In genomic region chr1:99334991-99335390, GRCh38 we compare ENCODE assay signal across 27 cellular contexts.
"Had no signal": no experiment of that assay in that cellular context is flagged by ENCODE, and none has a peak within 500 bp of the region (broad histone marks: within the 10 kb centered on the region; RNA-seq: fewer than 3 reads in every experiment).

No MANE protein-coding gene starts in this region.

- H3K36me3 Mint-ChIP-seq: immature natural killer cell; mesothelial cell of epicardium; naive thymus-derived CD4-positive, alpha-beta T cell; natural killer cell treated with Interleukin-12 subunit alpha and Interleukin-12 subunit beta and Interleukin-15 and Interleukin-18, amount 100 ng/mL, for 72 hours; stimulated activated effector memory CD8-positive, alpha-beta T cell treated with anti-CD3 and anti-CD28 coated beads, Interleukin-12 subunit alpha, Interleukin-12 subunit beta, amount 100 ng/mL, for 72 hours had no signal

- H3K27me3 ChIP-seq: pancreas, suprapubic skin, tibial nerve, upper lobe of left lung, vagina had no signal

- H3K9me3 Mint-ChIP-seq: mesothelial cell of epicardium; natural killer cell treated with Interleukin-12 subunit alpha and Interleukin-12 subunit beta and Interleukin-15 and Interleukin-18, amount 100 ng/mL, for 72 hours; neural crest cell; stimulated activated effector memory CD8-positive, alpha-beta T cell treated with anti-CD3 and anti-CD28 coated beads, Interleukin-12 subunit alpha, Interleukin-12 subunit beta, amount 100 ng/mL, for 72 hours; stimulated activated naive CD8-positive, alpha-beta T cell treated with anti-CD3 and anti-CD28 coated beads, Interleukin-15, Interleukin-2, amounts not matched to agents 100 ng/mL and 50 ng/mL, for 24 hours had no signal

- ATAC-seq: naive thymus-derived CD4-positive, alpha-beta T cell; natural killer cell treated with Interleukin-12 subunit alpha and Interleukin-12 subunit beta and Interleukin-15 and Interleukin-18, amount 100 ng/mL, for 72 hours; pancreas; right cardiac atrium; sciatic nerve; stimulated activated effector memory CD8-positive, alpha-beta T cell treated with anti-CD3 and anti-CD28 coated beads, Interleukin-12 subunit alpha, Interleukin-12 subunit beta, amount 100 ng/mL, for 72 hours had no signal

- H3K27me3 Mint-ChIP-seq: naive thymus-derived CD4-positive, alpha-beta T cell; natural killer cell treated with Interleukin-12 subunit alpha and Interleukin-12 subunit beta and Interleukin-15 and Interleukin-18, amount 100 ng/mL, for 72 hours; stimulated activated naive CD8-positive, alpha-beta T cell treated with anti-CD3 and anti-CD28 coated beads, Interleukin-15, Interleukin-2, amounts not matched to agents 100 ng/mL and 50 ng/mL, for 24 hours had no signal

- H3K4me3 Mint-ChIP-seq: immature natural killer cell; mesothelial cell of epicardium; naive thymus-derived CD4-positive, alpha-beta T cell; natural killer cell treated with Interleukin-12 subunit alpha and Interleukin-12 subunit beta and Interleukin-15 and Interleukin-18, amount 100 ng/mL, for 72 hours; neural crest cell; stimulated activated effector memory CD8-positive, alpha-beta T cell treated with anti-CD3 and anti-CD28 coated beads, Interleukin-12 subunit alpha, Interleukin-12 subunit beta, amount 100 ng/mL, for 72 hours; stimulated activated naive CD8-positive, alpha-beta T cell treated with anti-CD3 and anti-CD28 coated beads, Interleukin-15, Interleukin-2, amounts not matched to agents 100 ng/mL and 50 ng/mL, for 24 hours had no signal

- H3K4me1 ChIP-seq: left ventricle myocardium inferior, pancreas, prostate gland, suprapubic skin, tibial nerve, upper lobe of left lung, vagina had no signal

- H3K4me3 ChIP-seq: left ventricle myocardium inferior, lung, pancreas, prostate gland, skin epidermis, suprapubic skin, thoracic aorta, tibial nerve, upper lobe of left lung, vagina had no signal

- H3K27ac Mint-ChIP-seq: immature natural killer cell; mesothelial cell of epicardium; naive thymus-derived CD4-positive, alpha-beta T cell; natural killer cell treated with Interleukin-12 subunit alpha and Interleukin-12 subunit beta and Interleukin-15 and Interleukin-18, amount 100 ng/mL, for 72 hours; stimulated activated effector memory CD8-positive, alpha-beta T cell treated with anti-CD3 and anti-CD28 coated beads, Interleukin-12 subunit alpha, Interleukin-12 subunit beta, amount 100 ng/mL, for 72 hours; stimulated activated naive CD8-positive, alpha-beta T cell treated with anti-CD3 and anti-CD28 coated beads, Interleukin-15, Interleukin-2, amounts not matched to agents 100 ng/mL and 50 ng/mL, for 24 hours had no signal

- H3K27ac ChIP-seq: left ventricle myocardium inferior, pancreas, prostate gland, skin epidermis, suprapubic skin, thoracic aorta, tibial nerve, upper lobe of left lung, vagina had no signal

- H3K36me3 ChIP-seq: left ventricle myocardium inferior, pancreas, prostate gland, suprapubic skin, thoracic aorta, tibial nerve, upper lobe of left lung, vagina had no signal

- DNase-seq: hypothalamus; immature natural killer cell; kidney; left ventricle myocardium inferior; mesendoderm; naive thymus-derived CD4-positive, alpha-beta T cell; nucleus accumbens; pancreas; posterior cingulate gyrus; retina; right cardiac atrium; stimulated activated CD4-positive, alpha-beta T cell treated with anti-CD3 and anti-CD28 coated beads, Interleukin-4, amount 100 ng/mL, for 24 hours; stimulated activated naive CD4-positive, alpha-beta T cell; upper lobe of left lung had no signal

- H3K9me3 ChIP-seq: pancreas, prostate gland, suprapubic skin, thoracic aorta, tibial nerve, upper lobe of left lung, vagina had no signal

- H3K4me1 Mint-ChIP-seq: immature natural killer cell; mesothelial cell of epicardium; naive thymus-derived CD4-positive, alpha-beta T cell; neural crest cell; stimulated activated effector memory CD8-positive, alpha-beta T cell treated with anti-CD3 and anti-CD28 coated beads, Interleukin-12 subunit alpha, Interleukin-12 subunit beta, amount 100 ng/mL, for 72 hours had no signal
